In the genomic region with DNA sequence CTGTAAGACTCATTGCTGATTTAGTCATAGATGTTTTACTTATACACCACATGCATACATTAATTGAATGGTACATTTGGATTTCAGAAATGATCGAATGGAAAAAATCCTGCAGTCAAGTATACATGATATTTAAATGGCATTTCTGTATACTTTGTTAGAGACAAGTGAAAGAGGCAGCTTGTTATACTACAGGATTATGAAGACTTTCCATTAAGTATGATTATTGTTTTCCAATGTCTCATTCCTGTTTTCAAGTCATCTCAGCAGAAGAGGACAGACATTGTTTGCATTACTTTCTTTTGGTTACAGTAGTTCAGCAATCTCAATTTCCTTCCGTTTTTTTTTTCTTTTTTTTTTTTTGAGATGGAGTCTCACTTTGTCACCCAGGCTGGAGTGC, we compare ENCODE assay signal across 4 cellular contexts. TPM values are rescaled to one million over a fixed set of nuclear protein-coding genes. Genes with fewer than 3 reads are reported as not detected.
"Had no signal": no experiment of that assay in that cellular context is flagged by ENCODE, and none has a peak within 500 bp of the region (broad histone marks: within the 10 kb centered on the region; RNA-seq: fewer than 3 reads in every experiment).

No MANE protein-coding gene starts in this region.

- ATAC-seq: GM12878 had no signal

- DNase-seq: GDM1, GF-D8 had no signal

RNA-seq across cellular contexts. Expression of gene DPPA4, which starts 36.6 kb away (rescaled TPM):
- total RNA-seq: G401 had no signal

RNA-seq across cellular contexts. Expression of gene DPPA2, which starts 57.6 kb away (rescaled TPM):
- total RNA-seq: G401, GM12878 had no signal
